Comparison of ENCODE assay signal across 1 cellular context in the genomic region with DNA sequence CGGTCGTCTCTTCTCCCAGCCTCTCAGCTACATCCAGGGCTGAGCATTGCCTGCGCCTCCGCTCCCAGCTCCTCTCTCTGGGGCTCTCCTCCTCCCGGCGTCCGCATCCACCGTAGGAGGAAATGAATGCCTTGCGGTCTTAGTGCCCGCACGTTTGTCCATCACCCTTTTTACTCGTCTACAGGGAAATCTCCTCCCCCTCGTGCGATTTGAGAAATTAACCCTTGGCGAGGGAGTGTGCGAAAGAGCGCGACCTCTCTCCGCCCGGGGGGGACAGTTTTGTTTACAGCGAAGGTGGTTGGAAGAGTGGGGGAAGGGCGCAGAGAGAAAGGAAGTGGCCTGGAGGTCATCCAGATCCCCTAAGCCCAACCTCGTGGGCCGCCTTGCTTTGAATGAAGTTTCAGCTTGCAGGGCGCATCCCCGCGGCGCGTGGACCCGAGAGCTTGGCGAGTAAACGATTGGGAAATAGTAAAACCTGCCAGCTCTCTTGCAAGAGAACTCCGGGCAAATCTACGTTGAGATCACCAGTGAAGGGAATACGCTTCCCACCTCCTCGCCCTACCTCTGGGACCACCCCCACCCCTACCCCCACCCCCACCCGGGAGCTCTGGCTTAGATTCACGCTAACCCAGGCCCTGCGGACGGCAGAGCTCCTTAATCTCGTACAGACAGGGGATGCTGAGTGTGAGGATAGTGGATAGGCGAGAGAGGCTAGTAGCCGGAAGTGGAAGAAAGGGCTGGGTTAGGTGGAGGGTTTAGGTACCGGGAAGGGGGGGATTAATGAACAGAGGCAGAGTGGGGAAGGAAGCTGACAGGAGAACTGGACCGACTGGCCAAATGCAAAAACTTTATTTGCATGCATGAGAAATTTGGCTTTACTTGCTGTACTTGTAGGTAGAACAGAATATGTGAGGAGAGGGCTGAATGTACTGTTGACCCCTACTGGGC.
TF ChIP-seq lines count a peak whose summit lies in the region.

A gene with protein sequence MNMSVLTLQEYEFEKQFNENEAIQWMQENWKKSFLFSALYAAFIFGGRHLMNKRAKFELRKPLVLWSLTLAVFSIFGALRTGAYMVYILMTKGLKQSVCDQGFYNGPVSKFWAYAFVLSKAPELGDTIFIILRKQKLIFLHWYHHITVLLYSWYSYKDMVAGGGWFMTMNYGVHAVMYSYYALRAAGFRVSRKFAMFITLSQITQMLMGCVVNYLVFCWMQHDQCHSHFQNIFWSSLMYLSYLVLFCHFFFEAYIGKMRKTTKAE (minus strand): TSS at position 144 of the 948 bp plus-strand sequence. CDS start 280 bp downstream, outside the sequence.

TF ChIP-seq in K562, 482 proteins besides CTCF, POLR2A, EP300 and RAD21 (continued from another document and continues in another):
- TF ChIP-seq ZNF263 (CRISPR knock-in tag; IDR thresholded peaks at IDR 0.05; ENCODE audit: borderline replicate concordance) = peak; percentile 70; the same call in 1 of the 2 replicates
- TF ChIP-seq, protein P1, sequence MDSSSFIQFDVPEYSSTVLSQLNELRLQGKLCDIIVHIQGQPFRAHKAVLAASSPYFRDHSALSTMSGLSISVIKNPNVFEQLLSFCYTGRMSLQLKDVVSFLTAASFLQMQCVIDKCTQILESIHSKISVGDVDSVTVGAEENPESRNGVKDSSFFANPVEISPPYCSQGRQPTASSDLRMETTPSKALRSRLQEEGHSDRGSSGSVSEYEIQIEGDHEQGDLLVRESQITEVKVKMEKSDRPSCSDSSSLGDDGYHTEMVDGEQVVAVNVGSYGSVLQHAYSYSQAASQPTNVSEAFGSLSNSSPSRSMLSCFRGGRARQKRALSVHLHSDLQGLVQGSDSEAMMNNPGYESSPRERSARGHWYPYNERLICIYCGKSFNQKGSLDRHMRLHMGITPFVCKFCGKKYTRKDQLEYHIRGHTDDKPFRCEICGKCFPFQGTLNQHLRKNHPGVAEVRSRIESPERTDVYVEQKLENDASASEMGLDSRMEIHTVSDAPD (CRISPR knock-in tag; IDR thresholded peaks at IDR 0.05) = no peak
- peak; percentile 85 for TF ChIP-seq NEUROD1 (IDR thresholded peaks at IDR 0.05; ENCODE audit: borderline replicate concordance, low read depth, low read length, partially characterized antibody)
- TF ChIP-seq POLR3A (IDR thresholded peaks at IDR 0.05; ENCODE audit: borderline replicate concordance, extremely low read depth, insufficient read depth, insufficient read length) = no peak
- no peak for TF ChIP-seq ZNF699 (CRISPR knock-in tag; IDR thresholded peaks at IDR 0.05; ENCODE audit: insufficient replicate concordance)
- TF ChIP-seq CHD1 (IDR thresholded peaks at IDR 0.05; ENCODE audit: low read length) = peak; percentile 24
- peak; percentile 55 for TF ChIP-seq HMGN3 (IDR thresholded peaks at IDR 0.05; ENCODE audit: borderline replicate concordance, extremely low read depth, insufficient read length, low read depth, low read length)
- peak; percentile 65 for TF ChIP-seq MTA1 (IDR thresholded peaks at IDR 0.05; ENCODE audit: borderline replicate concordance)
- TF ChIP-seq SMAD1 (IDR thresholded peaks at IDR 0.05; ENCODE audit: low read depth, low read length, partially characterized antibody) = no peak
- TF ChIP-seq CTBP1 (IDR thresholded peaks at IDR 0.05; ENCODE audit: borderline replicate concordance) = peak; percentile 89; the same call in 1 of the 2 replicates
- TF ChIP-seq, protein P2, sequence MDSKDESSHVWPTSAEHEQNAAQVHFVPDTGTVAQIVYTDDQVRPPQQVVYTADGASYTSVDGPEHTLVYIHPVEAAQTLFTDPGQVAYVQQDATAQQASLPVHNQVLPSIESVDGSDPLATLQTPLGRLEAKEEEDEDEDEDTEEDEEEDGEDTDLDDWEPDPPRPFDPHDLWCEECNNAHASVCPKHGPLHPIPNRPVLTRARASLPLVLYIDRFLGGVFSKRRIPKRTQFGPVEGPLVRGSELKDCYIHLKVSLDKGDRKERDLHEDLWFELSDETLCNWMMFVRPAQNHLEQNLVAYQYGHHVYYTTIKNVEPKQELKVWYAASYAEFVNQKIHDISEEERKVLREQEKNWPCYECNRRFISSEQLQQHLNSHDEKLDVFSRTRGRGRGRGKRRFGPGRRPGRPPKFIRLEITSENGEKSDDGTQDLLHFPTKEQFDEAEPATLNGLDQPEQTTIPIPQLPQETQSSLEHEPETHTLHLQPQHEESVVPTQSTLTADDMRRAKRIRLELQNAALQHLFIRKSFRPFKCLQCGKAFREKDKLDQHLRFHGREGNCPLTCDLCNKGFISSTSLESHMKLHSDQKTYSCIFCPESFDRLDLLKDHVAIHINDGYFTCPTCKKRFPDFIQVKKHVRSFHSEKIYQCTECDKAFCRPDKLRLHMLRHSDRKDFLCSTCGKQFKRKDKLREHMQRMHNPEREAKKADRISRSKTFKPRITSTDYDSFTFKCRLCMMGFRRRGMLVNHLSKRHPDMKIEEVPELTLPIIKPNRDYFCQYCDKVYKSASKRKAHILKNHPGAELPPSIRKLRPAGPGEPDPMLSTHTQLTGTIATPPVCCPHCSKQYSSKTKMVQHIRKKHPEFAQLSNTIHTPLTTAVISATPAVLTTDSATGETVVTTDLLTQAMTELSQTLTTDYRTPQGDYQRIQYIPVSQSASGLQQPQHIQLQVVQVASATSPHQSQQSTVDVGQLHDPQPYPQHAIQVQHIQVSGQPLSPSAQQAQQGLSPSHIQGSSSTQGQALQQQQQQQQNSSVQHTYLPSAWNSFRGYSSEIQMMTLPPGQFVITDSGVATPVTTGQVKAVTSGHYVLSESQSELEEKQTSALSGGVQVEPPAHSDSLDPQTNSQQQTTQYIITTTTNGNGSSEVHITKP (IDR thresholded peaks at IDR 0.05; ENCODE audit: partially characterized antibody) = peak; percentile 97
- TF ChIP-seq ZNF24 (IDR thresholded peaks at IDR 0.05) = peak; percentile 69; the same call in 1 of the 2 replicates
- TF ChIP-seq, protein P3, sequence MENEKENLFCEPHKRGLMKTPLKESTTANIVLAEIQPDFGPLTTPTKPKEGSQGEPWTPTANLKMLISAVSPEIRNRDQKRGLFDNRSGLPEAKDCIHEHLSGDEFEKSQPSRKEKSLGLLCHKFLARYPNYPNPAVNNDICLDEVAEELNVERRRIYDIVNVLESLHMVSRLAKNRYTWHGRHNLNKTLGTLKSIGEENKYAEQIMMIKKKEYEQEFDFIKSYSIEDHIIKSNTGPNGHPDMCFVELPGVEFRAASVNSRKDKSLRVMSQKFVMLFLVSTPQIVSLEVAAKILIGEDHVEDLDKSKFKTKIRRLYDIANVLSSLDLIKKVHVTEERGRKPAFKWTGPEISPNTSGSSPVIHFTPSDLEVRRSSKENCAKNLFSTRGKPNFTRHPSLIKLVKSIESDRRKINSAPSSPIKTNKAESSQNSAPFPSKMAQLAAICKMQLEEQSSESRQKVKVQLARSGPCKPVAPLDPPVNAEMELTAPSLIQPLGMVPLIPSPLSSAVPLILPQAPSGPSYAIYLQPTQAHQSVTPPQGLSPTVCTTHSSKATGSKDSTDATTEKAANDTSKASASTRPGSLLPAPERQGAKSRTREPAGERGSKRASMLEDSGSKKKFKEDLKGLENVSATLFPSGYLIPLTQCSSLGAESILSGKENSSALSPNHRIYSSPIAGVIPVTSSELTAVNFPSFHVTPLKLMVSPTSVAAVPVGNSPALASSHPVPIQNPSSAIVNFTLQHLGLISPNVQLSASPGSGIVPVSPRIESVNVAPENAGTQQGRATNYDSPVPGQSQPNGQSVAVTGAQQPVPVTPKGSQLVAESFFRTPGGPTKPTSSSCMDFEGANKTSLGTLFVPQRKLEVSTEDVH (IDR thresholded peaks at IDR 0.05; ENCODE audit: low read depth, partially characterized antibody) = peak; percentile 49
- no peak for TF ChIP-seq FUS (optimal IDR thresholded peaks at IDR 0.05; ENCODE audit: low read depth, low read length)
- TF ChIP-seq TBP (optimal IDR thresholded peaks at IDR 0.05; ENCODE audit: low read depth, low read length) = peak; percentile 91
- no peak for TF ChIP-seq THRAP3 (IDR thresholded peaks at IDR 0.05; ENCODE audit: borderline replicate concordance)
- TF ChIP-seq ZBTB7A (IDR thresholded peaks at IDR 0.05; ENCODE audit: borderline replicate concordance, control insufficient read depth, low read depth, low read length) = peak; percentile 86; the same call in 1 of the 2 replicates
- peak; percentile 56; the same call in 1 of the 2 replicates for TF ChIP-seq CEBPG (CRISPR knock-in tag; IDR thresholded peaks at IDR 0.05)
- TF ChIP-seq CEBPG (tag; conservative IDR thresholded peaks at IDR 0.05 in 1 of 2, IDR thresholded peaks at IDR 0.05 in 1 of 2) = peak; percentile 75 to 82
- peak; percentile 85 for TF ChIP-seq TAF9B (IDR thresholded peaks at IDR 0.05; ENCODE audit: partially characterized antibody)
- TF ChIP-seq PHF21A (IDR thresholded peaks at IDR 0.05; ENCODE audit: borderline replicate concordance, low read depth) = peak; percentile 26; the same call in 1 of the 2 replicates
- TF ChIP-seq, protein P4, sequence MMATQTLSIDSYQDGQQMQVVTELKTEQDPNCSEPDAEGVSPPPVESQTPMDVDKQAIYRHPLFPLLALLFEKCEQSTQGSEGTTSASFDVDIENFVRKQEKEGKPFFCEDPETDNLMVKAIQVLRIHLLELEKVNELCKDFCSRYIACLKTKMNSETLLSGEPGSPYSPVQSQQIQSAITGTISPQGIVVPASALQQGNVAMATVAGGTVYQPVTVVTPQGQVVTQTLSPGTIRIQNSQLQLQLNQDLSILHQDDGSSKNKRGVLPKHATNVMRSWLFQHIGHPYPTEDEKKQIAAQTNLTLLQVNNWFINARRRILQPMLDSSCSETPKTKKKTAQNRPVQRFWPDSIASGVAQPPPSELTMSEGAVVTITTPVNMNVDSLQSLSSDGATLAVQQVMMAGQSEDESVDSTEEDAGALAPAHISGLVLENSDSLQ (IDR thresholded peaks at IDR 0.05) = peak; percentile 74
- no peak for TF ChIP-seq RBM34 (IDR thresholded peaks at IDR 0.05; ENCODE audit: borderline replicate concordance, insufficient read depth, low read length)
- TF ChIP-seq, protein P5, sequence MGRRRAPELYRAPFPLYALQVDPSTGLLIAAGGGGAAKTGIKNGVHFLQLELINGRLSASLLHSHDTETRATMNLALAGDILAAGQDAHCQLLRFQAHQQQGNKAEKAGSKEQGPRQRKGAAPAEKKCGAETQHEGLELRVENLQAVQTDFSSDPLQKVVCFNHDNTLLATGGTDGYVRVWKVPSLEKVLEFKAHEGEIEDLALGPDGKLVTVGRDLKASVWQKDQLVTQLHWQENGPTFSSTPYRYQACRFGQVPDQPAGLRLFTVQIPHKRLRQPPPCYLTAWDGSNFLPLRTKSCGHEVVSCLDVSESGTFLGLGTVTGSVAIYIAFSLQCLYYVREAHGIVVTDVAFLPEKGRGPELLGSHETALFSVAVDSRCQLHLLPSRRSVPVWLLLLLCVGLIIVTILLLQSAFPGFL (CRISPR knock-in tag; IDR thresholded peaks at IDR 0.05) = peak; percentile 85; the same call in 1 of the 2 replicates
- no peak for TF ChIP-seq NR3C1 (CRISPR knock-in tag; IDR thresholded peaks at IDR 0.05)
- TF ChIP-seq, protein P6, sequence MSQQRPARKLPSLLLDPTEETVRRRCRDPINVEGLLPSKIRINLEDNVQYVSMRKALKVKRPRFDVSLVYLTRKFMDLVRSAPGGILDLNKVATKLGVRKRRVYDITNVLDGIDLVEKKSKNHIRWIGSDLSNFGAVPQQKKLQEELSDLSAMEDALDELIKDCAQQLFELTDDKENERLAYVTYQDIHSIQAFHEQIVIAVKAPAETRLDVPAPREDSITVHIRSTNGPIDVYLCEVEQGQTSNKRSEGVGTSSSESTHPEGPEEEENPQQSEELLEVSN (IDR thresholded peaks at IDR 0.05; ENCODE audit: borderline replicate concordance in 1 of 2, extremely low read depth in 1 of 2, insufficient read depth in 1 of 2, insufficient read length in 1 of 2, low read depth in 1 of 2, low read length in 1 of 2, poor library complexity in 1 of 2, severe bottlenecking in 1 of 2) = peak in 1 of 2 experiments; percentile 58
- TF ChIP-seq, protein P7, sequence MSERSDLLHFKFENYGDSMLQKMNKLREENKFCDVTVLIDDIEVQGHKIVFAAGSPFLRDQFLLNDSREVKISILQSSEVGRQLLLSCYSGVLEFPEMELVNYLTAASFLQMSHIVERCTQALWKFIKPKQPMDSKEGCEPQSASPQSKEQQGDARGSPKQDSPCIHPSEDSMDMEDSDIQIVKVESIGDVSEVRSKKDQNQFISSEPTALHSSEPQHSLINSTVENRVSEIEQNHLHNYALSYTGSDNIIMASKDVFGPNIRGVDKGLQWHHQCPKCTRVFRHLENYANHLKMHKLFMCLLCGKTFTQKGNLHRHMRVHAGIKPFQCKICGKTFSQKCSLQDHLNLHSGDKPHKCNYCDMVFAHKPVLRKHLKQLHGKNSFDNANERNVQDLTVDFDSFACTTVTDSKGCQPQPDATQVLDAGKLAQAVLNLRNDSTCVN (CRISPR knock-in tag; IDR thresholded peaks at IDR 0.05) = no peak
- TF ChIP-seq, protein P8, sequence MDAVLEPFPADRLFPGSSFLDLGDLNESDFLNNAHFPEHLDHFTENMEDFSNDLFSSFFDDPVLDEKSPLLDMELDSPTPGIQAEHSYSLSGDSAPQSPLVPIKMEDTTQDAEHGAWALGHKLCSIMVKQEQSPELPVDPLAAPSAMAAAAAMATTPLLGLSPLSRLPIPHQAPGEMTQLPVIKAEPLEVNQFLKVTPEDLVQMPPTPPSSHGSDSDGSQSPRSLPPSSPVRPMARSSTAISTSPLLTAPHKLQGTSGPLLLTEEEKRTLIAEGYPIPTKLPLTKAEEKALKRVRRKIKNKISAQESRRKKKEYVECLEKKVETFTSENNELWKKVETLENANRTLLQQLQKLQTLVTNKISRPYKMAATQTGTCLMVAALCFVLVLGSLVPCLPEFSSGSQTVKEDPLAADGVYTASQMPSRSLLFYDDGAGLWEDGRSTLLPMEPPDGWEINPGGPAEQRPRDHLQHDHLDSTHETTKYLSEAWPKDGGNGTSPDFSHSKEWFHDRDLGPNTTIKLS (IDR thresholded peaks at IDR 0.05; ENCODE audit: borderline replicate concordance, low read depth) = peak; percentile 41; the same call in 1 of the 2 replicates
- peak; percentile 75 for TF ChIP-seq DPF2 (IDR thresholded peaks at IDR 0.05)
- no peak for TF ChIP-seq ZNF311 (CRISPR knock-in tag; IDR thresholded peaks at IDR 0.05)
- TF ChIP-seq ZZZ3 (IDR thresholded peaks at IDR 0.05) = no peak
- 0 out of 2 replicates have a peak, but pooled peaks have one; percentile 42 for TF ChIP-seq KAT7 (CRISPR knock-in tag; IDR thresholded peaks at IDR 0.05; ENCODE audit: borderline replicate concordance)
- TF ChIP-seq, protein P9, sequence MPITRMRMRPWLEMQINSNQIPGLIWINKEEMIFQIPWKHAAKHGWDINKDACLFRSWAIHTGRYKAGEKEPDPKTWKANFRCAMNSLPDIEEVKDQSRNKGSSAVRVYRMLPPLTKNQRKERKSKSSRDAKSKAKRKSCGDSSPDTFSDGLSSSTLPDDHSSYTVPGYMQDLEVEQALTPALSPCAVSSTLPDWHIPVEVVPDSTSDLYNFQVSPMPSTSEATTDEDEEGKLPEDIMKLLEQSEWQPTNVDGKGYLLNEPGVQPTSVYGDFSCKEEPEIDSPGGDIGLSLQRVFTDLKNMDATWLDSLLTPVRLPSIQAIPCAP (CRISPR knock-in tag; IDR thresholded peaks at IDR 0.05; ENCODE audit: borderline replicate concordance) = no peak
- TF ChIP-seq ZNF232 (CRISPR knock-in tag; IDR thresholded peaks at IDR 0.05) = no peak
